Comparison of ENCODE assay signal across 16 cellular contexts in the genomic region with DNA sequence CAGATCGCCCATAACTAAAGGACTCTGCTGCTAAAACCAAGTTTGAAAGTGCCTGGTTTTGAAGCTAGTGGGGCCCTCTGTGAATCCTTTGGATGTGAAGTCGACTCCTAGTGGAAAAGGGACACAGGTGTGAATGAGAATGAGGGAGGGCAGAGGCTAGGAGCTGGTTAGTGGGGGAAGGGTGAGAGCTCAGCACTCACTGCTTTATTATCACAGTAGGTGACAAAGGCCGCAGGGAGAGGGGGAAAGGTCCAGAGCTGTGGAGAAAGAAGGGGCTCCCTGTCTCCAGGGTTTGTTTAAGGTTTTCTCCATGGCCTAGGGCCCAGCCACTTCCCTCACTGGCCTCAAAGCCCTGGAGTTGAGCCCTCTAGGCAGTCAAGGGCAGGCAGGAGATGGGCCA. TPM values are rescaled to one million over a fixed set of nuclear protein-coding genes. Genes with fewer than 3 reads are reported as not detected.
"Had no signal": no experiment of that assay in that cellular context is flagged by ENCODE, and none has a peak within 500 bp of the region (broad histone marks: within the 10 kb centered on the region; RNA-seq: fewer than 3 reads in every experiment).

No MANE protein-coding gene starts in this region.

- DNase-seq: activated CD4-positive, alpha-beta T cell treated with anti-CD3 and anti-CD28 coated beads for 4 hours; activated CD8-positive, alpha-beta memory T cell treated with anti-CD3 and anti-CD28 coated beads for 24 hours; activated naive CD4-positive, alpha-beta T cell treated with anti-CD3 and anti-CD28 coated beads, Interleukin-2, amount 50 U/mL, for 16 hours; anterior cingulate cortex; mammary epithelial cell; mucosa of descending colon; naive thymus-derived CD8-positive, alpha-beta T cell; stomach; T-helper 1 cell; uterus had no signal

- H3K9me3 ChIP-seq: breast epithelium, mucosa of descending colon, stomach, uterus had no signal

- H3K27me3 ChIP-seq: breast epithelium, stomach, uterus had no signal

- H3K27ac ChIP-seq: breast epithelium, uterus had no signal

- ATAC-seq: esophagus mucosa; left colon; mucosa of descending colon; naive thymus-derived CD8-positive, alpha-beta T cell had no signal

- H3K36me3 ChIP-seq: uterus had no signal

- H3K4me3 ChIP-seq: breast epithelium, mucosa of descending colon, uterus had no signal

RNA-seq across cellular contexts. Expression of gene BSPRY, which starts 23.9 kb away (rescaled TPM):
- total RNA-seq: chondrocyte, dermis microvascular lymphatic vessel endothelial cell, osteoblast had no signal
